ENCODE assay signal across 7 cellular contexts in genomic region chr10:85429126-85429525, GRCh38.
"Had no signal": no experiment of that assay in that cellular context is flagged by ENCODE, and none has a peak within 500 bp of the region (broad histone marks: within the 10 kb centered on the region; RNA-seq: fewer than 3 reads in every experiment).

No MANE protein-coding gene starts in this region.

- H3K27ac ChIP-seq: GM23248 had no signal

- DNase-seq: GM23248, GOT3, H9, HCEC 1CT, IMR-90 had no signal

- H3K27ac Mint-ChIP-seq: H9 had no signal

- H3K4me3 ChIP-seq: GM23248 had no signal

- H3K4me1 Mint-ChIP-seq: H9 had no signal

- H3K9ac ChIP-seq: GM23248 had no signal

- H3K9me3 Mint-ChIP-seq: H9 had no signal

- H3K4me3 Mint-ChIP-seq: H9 had no signal

- FAIRE-seq: H54, HTR-8/SVneo had no signal

- H2AFZ ChIP-seq: GM23248 had no signal
